ENCODE assay signal across 16 cellular contexts in genomic region chr2:44582363-44583008, GRCh38.
DNase-seq lines count a peak whose midpoint lies in the region; ATAC-seq, FAIRE-seq and TF ChIP-seq lines count a peak whose summit lies in the region.
"Had no signal": no experiment of that assay in that cellular context is flagged by ENCODE, and none has a peak within 500 bp of the region (broad histone marks: within the 10 kb centered on the region; RNA-seq: fewer than 3 reads in every experiment).

No MANE protein-coding gene starts in this region.

- H4K20me1 ChIP-seq in KMS-11 (ENCODE audit: insufficient read depth) = no peaks in the 10 kb centered on the region

- H3K4me2 ChIP-seq in KMS-11 = peak overlapping the region; percentile 28

- no peaks in the 10 kb centered on the region for H3K79me2 ChIP-seq in KMS-11 (ENCODE audit: insufficient read depth, low read depth)

- ATAC-seq in GM21529 (IDR thresholded peaks at IDR 0.05; ENCODE audit: unreplicated experiment) (no peak), GM18873 (IDR thresholded peaks at IDR 0.05; ENCODE audit: low FRiP score, unreplicated experiment) (no peak)
- ATAC-seq: Panc1 had no signal

- DNase-seq in AG09309 (ENCODE audit: low read depth) = peak; percentile 38
- DNase-seq in astrocyte of the hippocampus (ENCODE audit: low read depth, low spot score) = peak; percentile 20
- peak; percentile 13 for DNase-seq in iPS-NIHi11 (ENCODE audit: low spot score)
- no peak for DNase-seq in HT-29 (ENCODE audit: low spot score)
- no peak for DNase-seq in GM12892 (ENCODE audit: insufficient read length)
- DNase-seq: activated naive CD8-positive, alpha-beta T cell treated with anti-CD3 and anti-CD28 coated beads for 36 hours; CD8-positive, alpha-beta memory T cell; central memory CD4-positive, alpha-beta T cell; effector memory CD4-positive, alpha-beta T cell; mesenchymal stem cell; NCI-H1930; NCI-H526 treated with DMSO at 0.1 percent for 48 hours had no signal

- H3K27ac ChIP-seq in KMS-11 = peak overlapping the region; percentile 20; the same call in 1 of the 2 replicates

- no peak overlapping the region for H2AFZ ChIP-seq in KMS-11 (ENCODE audit: low read depth)

- TF ChIP-seq CTCF in AG09309 (IDR thresholded peaks at IDR 0.05; ENCODE audit: control insufficient read depth, insufficient read depth, low read depth, low read length, missing control alignments) (no peak), KMS-11 (conservative IDR thresholded peaks at IDR 0.05; ENCODE audit: low read depth, low read length) (no peak)

- no peaks in the 10 kb centered on the region for H3K27me3 ChIP-seq in KMS-11 (ENCODE audit: insufficient read depth, low read depth)

- peaks cover 38% of the 10 kb centered on the region for H3K4me1 ChIP-seq in KMS-11 (ENCODE audit: low read depth, poor library complexity, severe bottlenecking)

- H3K36me3 ChIP-seq in KMS-11 (ENCODE audit: insufficient read depth) = no peaks in the 10 kb centered on the region

- TF ChIP-seq POLR2A in GM12892 (IDR thresholded peaks at IDR 0.05; ENCODE audit: low read depth, low read length) = no peak

- FAIRE-seq in GM12892 (lab: Jason Lieb, UNC) = no peak

- H3K4me3 ChIP-seq in AG09309 (ENCODE audit: control insufficient read depth, low read depth, low read length) (no peak overlapping the region), KMS-11 (IDR thresholded peaks at IDR 0.05; ENCODE audit: insufficient read depth, low read depth, low read length) (no peak overlapping the region)

- no peak overlapping the region for H3K9ac ChIP-seq in KMS-11

Comparison
In these comparisons a context has a peak if more than half of its experiments do, and no peak if none do; other contexts are left out.
1. DNase-seq: peak in AG09309 (single experiment), astrocyte of the hippocampus (single experiment) and iPS-NIHi11 (single experiment); none in HT-29 (single experiment) and GM12892 (single experiment).